9 cellular contexts compared by ENCODE assay signal in the genomic region with DNA sequence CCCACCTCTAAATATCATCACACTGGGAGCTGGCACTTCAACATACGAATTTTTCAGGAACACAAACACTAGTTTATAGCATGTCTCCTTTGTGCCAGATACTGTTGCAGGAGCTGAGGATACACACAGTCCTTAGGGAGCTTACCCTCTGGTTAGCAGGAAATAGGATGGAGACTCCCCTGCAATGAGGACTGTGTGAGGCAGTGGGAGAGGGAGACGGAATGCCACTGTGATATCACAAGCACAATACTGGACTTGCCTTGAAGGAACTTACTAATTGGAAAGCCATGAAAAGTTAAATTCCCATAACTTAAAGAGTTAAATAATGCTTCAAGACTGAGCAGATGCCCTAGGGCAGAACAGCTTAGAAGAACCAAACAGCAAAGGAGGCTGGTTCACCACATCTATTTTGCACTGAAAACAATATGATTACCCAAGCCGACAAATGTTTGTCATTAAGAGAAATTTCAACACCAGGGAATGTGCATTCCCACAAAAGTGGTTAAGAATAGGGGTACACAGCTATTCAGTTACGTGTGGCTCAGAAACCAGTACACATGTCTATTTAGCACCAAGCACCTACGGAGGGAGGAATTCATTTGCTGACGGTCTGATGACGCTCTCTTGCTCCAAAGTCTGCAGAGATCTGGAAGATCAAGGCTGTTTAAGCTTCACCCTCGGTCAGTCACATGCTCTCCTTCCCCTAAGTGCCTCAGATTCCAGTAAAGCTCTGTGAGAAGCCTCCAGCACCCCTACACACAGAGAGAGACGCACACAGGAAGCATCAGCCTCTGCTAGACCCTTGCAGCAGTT. TPM values are rescaled to one million over a fixed set of nuclear protein-coding genes. Genes with fewer than 3 reads are reported as not detected.
DNase-seq lines count a peak whose midpoint lies in the region; FAIRE-seq and TF ChIP-seq lines count a peak whose summit lies in the region.
"Had no signal": no experiment of that assay in that cellular context is flagged by ENCODE, and none has a peak within 500 bp of the region (broad histone marks: within the 10 kb centered on the region; RNA-seq: fewer than 3 reads in every experiment).

No MANE protein-coding gene starts in this region.

- H3K27ac ChIP-seq in temporal lobe (ENCODE audit: low read depth, low read length): peak overlapping the region; percentile 31

- no peak for FAIRE-seq in H54 (lab: Jason Lieb, UNC)

- no peak for TF ChIP-seq POLR2A in H54 (IDR thresholded peaks at IDR 0.05; ENCODE audit: low read depth, low read length)

- DNase-seq in activated CD4-positive, alpha-beta T cell treated with anti-CD3 and anti-CD28 coated beads for 4 hours: peak; percentile 45 to 51
- DNase-seq in activated CD4-positive, alpha-beta T cell treated with anti-CD3 and anti-CD28 coated beads, Interleukin-2, amount 50 U/mL, for 48 hours: no peak
- DNase-seq in astrocyte of the hippocampus (ENCODE audit: low read depth, low spot score) (peak; percentile 60), left kidney (ENCODE audit: low read depth, low spot score) (peak; percentile 63), SHP77 treated with DMSO at 0.1 percent for 48 hours (lab: John Stamatoyannopoulos, UW) (no peak), H54 (ENCODE audit: insufficient read length, low spot score) (no peak)
- DNase-seq in stimulated activated CD4-positive, alpha-beta T cell treated with anti-CD3 and anti-CD28 coated beads, Interleukin-4, amount 100 ng/mL, for 24 hours: no peak

RNA-seq across cellular contexts. Expression of a gene that starts 5.2 kb away (rescaled TPM):
- total RNA-seq in temporal lobe: 10.1 TPM

RNA-seq across cellular contexts. Expression of a gene that starts 20.1 kb away (rescaled TPM):
- not detected for total RNA-seq in temporal lobe
- total RNA-seq: HT1080 had no signal

RNA-seq across cellular contexts. Expression of a gene that starts 59.0 kb away (rescaled TPM):
- total RNA-seq in temporal lobe: 23.6 TPM

Comparison
In these comparisons a context has a peak if more than half of its experiments do, and no peak if none do; other contexts are left out.
1. DNase-seq: peak in activated CD4-positive, alpha-beta T cell treated with anti-CD3 and anti-CD28 coated beads for 4 hours (2 of 2), astrocyte of the hippocampus (single experiment) and left kidney (single experiment); none in activated CD4-positive, alpha-beta T cell treated with anti-CD3 and anti-CD28 coated beads, Interleukin-2, amount 50 U/mL, for 48 hours (0 of 2), SHP77 treated with DMSO at 0.1 percent for 48 hours (single experiment), H54 (single experiment) and stimulated activated CD4-positive, alpha-beta T cell treated with anti-CD3 and anti-CD28 coated beads, Interleukin-4, amount 100 ng/mL, for 24 hours (single experiment).